In genomic region chr11:110852925-110853324, GRCh38 we compare ENCODE assay signal across 33 cellular contexts.
"Had no signal": no experiment of that assay in that cellular context is flagged by ENCODE, and none has a peak within 500 bp of the region (broad histone marks: within the 10 kb centered on the region; RNA-seq: fewer than 3 reads in every experiment).

No MANE protein-coding gene starts in this region.

- H3K9me3 Mint-ChIP-seq: activated CD8-positive, alpha-beta T cell treated with anti-CD3 and anti-CD28 coated beads for 36 hours; activated naive CD4-positive, alpha-beta T cell treated with anti-CD3 and anti-CD28 coated beads for 36 hours; activated naive CD4-positive, alpha-beta T cell treated with anti-CD3 and anti-CD28 coated beads, Interleukin-2, amount 50 U/mL, for 24 hours; activated naive CD8-positive, alpha-beta T cell treated with anti-CD3 and anti-CD28 coated beads, Interleukin-2, amount 50 U/mL, for 24 hours; activated T-cell treated with anti-CD3 and anti-CD28 coated beads, Interleukin-2, amount 50 U/mL, for 4 hours; activated T-helper 17 cell treated with anti-CD3 and anti-CD28 coated beads, Interleukin-2, amount 50 U/mL, for 72 hours; T-helper 2 cell treated with Interferon-gamma antibody and Interleukin-4, amounts not matched to agents 5 μg/mL and 100 μg/mL, for 36 hours had no signal

- H3K4me3 ChIP-seq: adrenal gland, body of pancreas, esophagus muscularis mucosa, heart left ventricle had no signal

- H3K27me3 Mint-ChIP-seq: activated CD8-positive, alpha-beta T cell treated with anti-CD3 and anti-CD28 coated beads for 36 hours; activated naive CD8-positive, alpha-beta T cell treated with anti-CD3 and anti-CD28 coated beads, Interleukin-2, amount 50 U/mL, for 24 hours had no signal

- H3K27ac Mint-ChIP-seq: activated B cell treated with CpG ODN at 0.5 μM for 24 hours; activated CD8-positive, alpha-beta T cell treated with anti-CD3 and anti-CD28 coated beads for 36 hours; activated naive CD4-positive, alpha-beta T cell treated with anti-CD3 and anti-CD28 coated beads for 36 hours; activated naive CD4-positive, alpha-beta T cell treated with anti-CD3 and anti-CD28 coated beads, Interleukin-2, amount 50 U/mL, for 24 hours; activated naive CD8-positive, alpha-beta T cell treated with anti-CD3 and anti-CD28 coated beads for 36 hours; activated naive CD8-positive, alpha-beta T cell treated with anti-CD3 and anti-CD28 coated beads, Interleukin-2, amount 50 U/mL, for 24 hours; activated T-helper 17 cell treated with anti-CD3 and anti-CD28 coated beads, Interleukin-2, amount 50 U/mL, for 72 hours; effector memory CD8-positive, alpha-beta T cell; T-helper 17 cell; T-helper 2 cell treated with Interferon-gamma antibody and Interleukin-4, amounts not matched to agents 5 μg/mL and 100 μg/mL, for 36 hours had no signal

- H3K36me3 Mint-ChIP-seq: activated naive CD4-positive, alpha-beta T cell treated with anti-CD3 and anti-CD28 coated beads, Interleukin-2, amount 50 U/mL, for 24 hours; activated naive CD8-positive, alpha-beta T cell treated with anti-CD3 and anti-CD28 coated beads for 36 hours had no signal

- ATAC-seq: activated CD4-positive, CD25-positive, alpha-beta regulatory T cell treated with anti-CD3 and anti-CD28 coated beads, Interleukin-2, amount 50 U/mL, for 24 hours; activated CD8-positive, alpha-beta T cell treated with anti-CD3 and anti-CD28 coated beads for 36 hours; activated naive CD8-positive, alpha-beta T cell treated with anti-CD3 and anti-CD28 coated beads, Interleukin-2, amount 50 U/mL, for 24 hours; activated T-cell treated with anti-CD3 and anti-CD28 coated beads, Interleukin-2, amount 50 U/mL, for 4 hours; activated T-helper 17 cell treated with anti-CD3 and anti-CD28 coated beads, Interleukin-2, amount 50 U/mL, for 72 hours; body of pancreas; effector memory CD8-positive, alpha-beta T cell; heart left ventricle; T-helper 17 cell had no signal

- H3K4me1 Mint-ChIP-seq: activated naive CD4-positive, alpha-beta T cell treated with anti-CD3 and anti-CD28 coated beads, Interleukin-2, amount 50 U/mL, for 24 hours; activated naive CD8-positive, alpha-beta T cell treated with anti-CD3 and anti-CD28 coated beads for 36 hours; activated naive CD8-positive, alpha-beta T cell treated with anti-CD3 and anti-CD28 coated beads, Interleukin-2, amount 50 U/mL, for 24 hours; activated T-helper 17 cell treated with anti-CD3 and anti-CD28 coated beads, Interleukin-2, amount 50 U/mL, for 72 hours; T-helper 17 cell had no signal

- DNase-seq: activated B cell treated with CpG ODN at 0.5 μM for 24 hours; activated CD4-positive, alpha-beta T cell treated with anti-CD3 and anti-CD28 coated beads for 48 hours; activated CD4-positive, alpha-beta T cell treated with anti-CD3 and anti-CD28 coated beads, Interleukin-2, amount 50 U/mL, for 1 hour; activated CD4-positive, alpha-beta T cell treated with anti-CD3 and anti-CD28 coated beads, Interleukin-2, amount 50 U/mL, for 48 hours; activated CD8-positive, alpha-beta memory T cell treated with anti-CD3 and anti-CD28 coated beads for 24 hours; activated CD8-positive, alpha-beta T cell treated with anti-CD3 and anti-CD28 coated beads for 36 hours; activated effector memory CD4-positive, alpha-beta T cell treated with anti-CD3 and anti-CD28 coated beads, Interleukin-2, amount 50 U/mL, for 16 hours; activated naive CD4-positive, alpha-beta T cell treated with anti-CD3 and anti-CD28 coated beads for 36 hours; activated naive CD8-positive, alpha-beta T cell treated with anti-CD3 and anti-CD28 coated beads for 36 hours; activated naive CD8-positive, alpha-beta T cell treated with anti-CD3 and anti-CD28 coated beads, Interleukin-2, amount 50 U/mL, for 24 hours; activated T-cell treated with anti-CD3 and anti-CD28 coated beads, Interleukin-2, amount 50 U/mL, for 4 hours; adrenal gland; amygdala; aorta; body of pancreas; caudate nucleus; cortex of kidney; dermis blood vessel endothelial cell; effector CD4-positive, alpha-beta T cell; effector memory CD8-positive, alpha-beta T cell; erythroblast; foreskin fibroblast; glutamatergic neuron; heart left ventricle; T-helper 1 cell; T-helper 17 cell; T1000; WERI-Rb-1 had no signal

- H3K4me3 Mint-ChIP-seq: activated B cell treated with CpG ODN at 0.5 μM for 24 hours; activated CD8-positive, alpha-beta T cell treated with anti-CD3 and anti-CD28 coated beads for 36 hours; activated naive CD4-positive, alpha-beta T cell treated with anti-CD3 and anti-CD28 coated beads for 36 hours; activated naive CD4-positive, alpha-beta T cell treated with anti-CD3 and anti-CD28 coated beads, Interleukin-2, amount 50 U/mL, for 24 hours; activated naive CD8-positive, alpha-beta T cell treated with anti-CD3 and anti-CD28 coated beads for 36 hours; activated naive CD8-positive, alpha-beta T cell treated with anti-CD3 and anti-CD28 coated beads, Interleukin-2, amount 50 U/mL, for 24 hours; activated T-cell treated with anti-CD3 and anti-CD28 coated beads, Interleukin-2, amount 50 U/mL, for 4 hours; activated T-helper 17 cell treated with anti-CD3 and anti-CD28 coated beads, Interleukin-2, amount 50 U/mL, for 72 hours; effector memory CD8-positive, alpha-beta T cell; T-helper 17 cell; T-helper 2 cell treated with Interferon-gamma antibody and Interleukin-4, amounts not matched to agents 5 μg/mL and 100 μg/mL, for 36 hours had no signal
